ENCODE assay signal across 18 cellular contexts in the genomic region with DNA sequence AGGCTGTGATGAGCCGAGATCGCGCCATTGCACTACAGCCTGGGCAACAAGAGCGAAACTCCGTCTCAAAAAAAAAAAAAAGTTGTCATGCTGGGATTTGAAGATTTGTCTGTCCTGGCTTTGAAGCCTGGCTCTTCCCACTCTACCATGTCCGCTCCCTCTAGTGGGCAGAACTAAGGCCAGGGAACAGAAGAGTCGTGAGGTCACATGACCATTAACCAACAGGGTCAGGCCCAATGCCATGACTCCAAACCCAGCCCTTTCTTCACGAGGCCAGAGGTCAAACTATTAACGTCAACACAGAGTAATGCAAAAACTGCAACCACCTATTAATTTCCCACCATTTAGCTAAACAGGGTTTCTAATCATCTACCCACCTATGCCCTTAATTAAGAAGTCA.
"Had no signal": no experiment of that assay in that cellular context is flagged by ENCODE, and none has a peak within 500 bp of the region (broad histone marks: within the 10 kb centered on the region; RNA-seq: fewer than 3 reads in every experiment).

No MANE protein-coding gene starts in this region.

- H3K9me3 ChIP-seq: adrenal gland, esophagus muscularis mucosa, lower lobe of right lung, ovary, stomach, testis, upper lobe of left lung had no signal

- H3K27me3 ChIP-seq: adrenal gland, cardiac muscle cell, esophagus muscularis mucosa, ovary, stomach, testis, upper lobe of left lung had no signal

- H3K36me3 ChIP-seq: adrenal gland, cardiac muscle cell, esophagus muscularis mucosa, lower lobe of right lung, ovary, stomach, upper lobe of left lung had no signal

- DNase-seq: activated CD4-positive, alpha-beta memory T cell treated with anti-CD3 and anti-CD28 coated beads, Interleukin-2, amount 10 ng/mL, durations not matched to agents 7 days and 5 days; activated CD4-positive, alpha-beta T cell treated with anti-CD3 and anti-CD28 coated beads for 36 hours; activated effector memory CD4-positive, alpha-beta T cell treated with Interleukin-2 at 50 U/mL for 16 hours; activated T-cell treated with anti-CD3 and anti-CD28 coated beads, Interleukin-2, amount 50 U/mL, for 24 hours; foreskin fibroblast; lower lobe of right lung; ovary; stimulated activated CD4-positive, alpha-beta T cell treated with anti-CD3 and anti-CD28 coated beads, Interleukin-2, amount 100 ng/mL, for 24 hours; stomach; testis; upper lobe of left lung had no signal

- H3K4me3 ChIP-seq: adrenal gland, cardiac muscle cell, esophagus muscularis mucosa, lower lobe of right lung, ovary, stomach, testis, upper lobe of left lung had no signal

- H3K4me1 ChIP-seq: adrenal gland, lower lobe of right lung, testis had no signal

- H3K27me3 Mint-ChIP-seq: activated CD4-positive, alpha-beta memory T cell treated with anti-CD3 and anti-CD28 coated beads, Interleukin-2, amount 10 ng/mL, durations not matched to agents 7 days and 5 days; activated CD4-positive, alpha-beta T cell treated with anti-CD3 and anti-CD28 coated beads for 36 hours; activated naive CD4-positive, alpha-beta T cell treated with anti-CD3 and anti-CD28 coated beads, Interleukin-2, amount 50 U/mL, for 24 hours; activated T-cell treated with anti-CD3 and anti-CD28 coated beads, Interleukin-2, amount 50 U/mL, for 24 hours had no signal

- H3K9me3 Mint-ChIP-seq: activated CD4-positive, alpha-beta memory T cell treated with anti-CD3 and anti-CD28 coated beads, Interleukin-2, amount 10 ng/mL, durations not matched to agents 7 days and 5 days; activated naive CD4-positive, alpha-beta T cell treated with anti-CD3 and anti-CD28 coated beads, Interleukin-2, amount 50 U/mL, for 24 hours; activated T-cell treated with anti-CD3 and anti-CD28 coated beads, Interleukin-2, amount 50 U/mL, for 24 hours; mesothelial cell of epicardium had no signal

- ATAC-seq: activated CD4-positive, alpha-beta T cell treated with anti-CD3 and anti-CD28 coated beads for 36 hours; lower lobe of right lung; sciatic nerve had no signal

- H3K27ac Mint-ChIP-seq: activated CD4-positive, alpha-beta memory T cell treated with anti-CD3 and anti-CD28 coated beads, Interleukin-2, amount 10 ng/mL, durations not matched to agents 7 days and 5 days; activated CD4-positive, alpha-beta T cell treated with anti-CD3 and anti-CD28 coated beads for 36 hours; activated naive CD4-positive, alpha-beta T cell treated with anti-CD3 and anti-CD28 coated beads, Interleukin-2, amount 50 U/mL, for 24 hours; activated T-cell treated with anti-CD3 and anti-CD28 coated beads, Interleukin-2, amount 50 U/mL, for 24 hours; mesothelial cell of epicardium had no signal

- H3K4me1 Mint-ChIP-seq: activated CD4-positive, alpha-beta T cell treated with anti-CD3 and anti-CD28 coated beads for 36 hours; activated naive CD4-positive, alpha-beta T cell treated with anti-CD3 and anti-CD28 coated beads, Interleukin-2, amount 50 U/mL, for 24 hours had no signal

- H3K4me3 Mint-ChIP-seq: activated CD4-positive, alpha-beta memory T cell treated with anti-CD3 and anti-CD28 coated beads, Interleukin-2, amount 10 ng/mL, durations not matched to agents 7 days and 5 days; activated CD4-positive, alpha-beta T cell treated with anti-CD3 and anti-CD28 coated beads for 36 hours; activated naive CD4-positive, alpha-beta T cell treated with anti-CD3 and anti-CD28 coated beads, Interleukin-2, amount 50 U/mL, for 24 hours; activated T-cell treated with anti-CD3 and anti-CD28 coated beads, Interleukin-2, amount 50 U/mL, for 24 hours; mesothelial cell of epicardium had no signal

- H3K27ac ChIP-seq: adrenal gland, cardiac muscle cell, esophagus muscularis mucosa, lower lobe of right lung, ovary, stomach, testis, upper lobe of left lung, VCaP had no signal
